In genomic region chr1:39899611-39900538, GRCh38 we compare ENCODE assay signal across 1 cellular context.
TF ChIP-seq lines count a peak whose summit lies in the region.

No MANE protein-coding gene starts in this region.

TF ChIP-seq in HCT116, 20 proteins besides CTCF, POLR2A, EP300 and RAD21 (continued from another document):
- TF ChIP-seq ZBTB33 (IDR thresholded peaks at IDR 0.05; ENCODE audit: extremely low read depth, insufficient replicate concordance, low read length) (no peak), ATF3 (IDR thresholded peaks at IDR 0.05) (no peak), ZNF274 (IDR thresholded peaks at IDR 0.05; ENCODE audit: low read depth, low read length) (no peak), TCF7L2 (IDR thresholded peaks at IDR 0.05; ENCODE audit: borderline replicate concordance, extremely low read depth, insufficient read depth, insufficient read length) (no peak), POLR2AphosphoS5 (IDR thresholded peaks at IDR 0.05; ENCODE audit: low read depth, low read length) (no peak), REST (IDR thresholded peaks at IDR 0.05; ENCODE audit: low read depth) (no peak), FOSL1 (IDR thresholded peaks at IDR 0.05; ENCODE audit: low read depth) (no peak), CBX3 (IDR thresholded peaks at IDR 0.05; ENCODE audit: low read depth) (no peak)
